Comparison of ENCODE assay signal across 10 cellular contexts in genomic region chr2:47031909-47032668, GRCh38.
A peak's percentile ranks its signal among the peaks of the same experiment; 100 is the strongest.
DNase-seq lines count a peak whose midpoint lies in the region; ATAC-seq, FAIRE-seq and TF ChIP-seq lines count a peak whose summit lies in the region.
"Had no signal": no experiment of that assay in that cellular context is flagged by ENCODE, and none has a peak within 500 bp of the region (broad histone marks: within the 10 kb centered on the region; RNA-seq: fewer than 3 reads in every experiment).

No MANE protein-coding gene starts in this region.

- TF ChIP-seq CTCF in astrocyte (IDR thresholded peaks at IDR 0.05; ENCODE audit: insufficient read depth, low read depth, low read length) = no peak
- no peak for TF ChIP-seq CTCF in liver (IDR thresholded peaks at IDR 0.05; ENCODE audit: low read depth, low read length, missing input control)
- TF ChIP-seq CTCF in suprapubic skin (IDR thresholded peaks at IDR 0.05) = no peak

- H3K9me3 ChIP-seq in astrocyte (ENCODE audit: insufficient read depth, low read depth, low read length) (no peaks in the 10 kb centered on the region), liver (ENCODE audit: control insufficient read depth in 4 of 4, low read length in 3 of 4) (no peaks in the 10 kb centered on the region), suprapubic skin (no peaks in the 10 kb centered on the region)

- peak overlapping the region; percentile 58 for H3K27ac Mint-ChIP-seq in astrocyte (ENCODE audit: unreplicated experiment)
- H3K27ac Mint-ChIP-seq: activated naive CD8-positive, alpha-beta T cell treated with anti-CD3 and anti-CD28 coated beads for 36 hours had no signal

- no peak for TF ChIP-seq EP300 in suprapubic skin (IDR thresholded peaks at IDR 0.05)

- H3K36me3 ChIP-seq in astrocyte (ENCODE audit: insufficient read depth, low read length) = peaks cover under 1% of the 10 kb centered on the region
- H3K36me3 ChIP-seq in liver (ENCODE audit: control insufficient read depth in 4 of 4, insufficient read depth in 3 of 4, low read depth in 1 of 4, low read length in 3 of 4) = peaks cover 0 to 4% (median 1%) of the 10 kb centered on the region in 4 donors
- H3K36me3 ChIP-seq in suprapubic skin = peaks cover 39% of the 10 kb centered on the region

- TF ChIP-seq RAD21 in liver (IDR thresholded peaks at IDR 0.05) = no peak

- H3K9me3 Mint-ChIP-seq in astrocyte (ENCODE audit: unreplicated experiment) = no peaks in the 10 kb centered on the region
- H3K9me3 Mint-ChIP-seq: activated naive CD8-positive, alpha-beta T cell treated with anti-CD3 and anti-CD28 coated beads for 36 hours had no signal

- H3K4me3 ChIP-seq in astrocyte (ENCODE audit: insufficient read depth, low read depth, low read length) = no peak overlapping the region
- no peak overlapping the region for H3K4me3 ChIP-seq in liver (ENCODE audit: low read depth in 1 of 3, low read length in 3 of 3)
- H3K4me3 ChIP-seq in suprapubic skin = no peak overlapping the region

- peak overlapping the region; percentile 5 for H3K9ac ChIP-seq in astrocyte (ENCODE audit: low read length)
- no peak overlapping the region for H3K9ac ChIP-seq in liver (ENCODE audit: low read depth in 1 of 2, low read length in 2 of 2)

- H3K27ac ChIP-seq in astrocyte (ENCODE audit: low read depth, low read length) (no peak overlapping the region), liver (ENCODE audit: low read depth in 1 of 2, low read length in 2 of 2) (peak overlapping the region; percentile 4 to 54), suprapubic skin (peak overlapping the region; percentile 13)

- no peak for TF ChIP-seq POLR2A in suprapubic skin (IDR thresholded peaks at IDR 0.05)
- TF ChIP-seq POLR2A in GM12891 (IDR thresholded peaks at IDR 0.05; ENCODE audit: low read depth, low read length) = no peak

- no peaks in the 10 kb centered on the region for H4K20me1 ChIP-seq in astrocyte (ENCODE audit: insufficient read depth, low read length)

- DNase-seq in HPDE6-E6E7 (ENCODE audit: extremely low spot score) (peak; percentile 63), astrocyte (ENCODE audit: low read depth) (no peak), suprapubic skin (ENCODE audit: low spot score in 2 of 2) (peak in 1 of 2 donors; percentile 55), GM12891 (ENCODE audit: insufficient read length, low spot score) (no peak), NCI-H69 (lab: John Stamatoyannopoulos, UW) (no peak)
- DNase-seq: activated CD4-positive, alpha-beta T cell treated with anti-CD3 and anti-CD28 coated beads for 4 hours; activated naive CD8-positive, alpha-beta T cell treated with anti-CD3 and anti-CD28 coated beads for 36 hours; NCI-H2171 had no signal

- no peak overlapping the region for H3K4me2 ChIP-seq in astrocyte (ENCODE audit: low read length)

- no peak overlapping the region for H2AFZ ChIP-seq in astrocyte (ENCODE audit: low read depth, low read length)

- ATAC-seq in HG02571 (IDR thresholded peaks at IDR 0.05; ENCODE audit: unreplicated experiment) = no peak

- H3K36me3 Mint-ChIP-seq in astrocyte (ENCODE audit: low read depth, unreplicated experiment) = peaks cover 20% of the 10 kb centered on the region

- H3K4me3 Mint-ChIP-seq in astrocyte (ENCODE audit: unreplicated experiment) = no peak overlapping the region
- H3K4me3 Mint-ChIP-seq: activated naive CD8-positive, alpha-beta T cell treated with anti-CD3 and anti-CD28 coated beads for 36 hours had no signal

- H3K79me2 ChIP-seq in astrocyte (ENCODE audit: insufficient read depth, low read length) = no peaks in the 10 kb centered on the region

- no peaks in the 10 kb centered on the region for H3K27me3 Mint-ChIP-seq in astrocyte (ENCODE audit: low read depth, unreplicated experiment)
- H3K27me3 Mint-ChIP-seq: activated naive CD8-positive, alpha-beta T cell treated with anti-CD3 and anti-CD28 coated beads for 36 hours had no signal

- peaks cover 48% of the 10 kb centered on the region for H3K4me1 Mint-ChIP-seq in astrocyte (ENCODE audit: low read depth, unreplicated experiment)

- H3K4me1 ChIP-seq in astrocyte (ENCODE audit: insufficient read depth, low read length) = peaks cover 46% of the 10 kb centered on the region
- peaks cover 25 to 45% (median 37%) of the 10 kb centered on the region in 4 donors for H3K4me1 ChIP-seq in liver (ENCODE audit: control insufficient read depth in 4 of 4, insufficient read depth in 4 of 4, low read length in 3 of 4)
- peaks cover 57% of the 10 kb centered on the region for H3K4me1 ChIP-seq in suprapubic skin

- H3K27me3 ChIP-seq in astrocyte (ENCODE audit: insufficient read depth, low read length) (no peaks in the 10 kb centered on the region), liver (ENCODE audit: control insufficient read depth in 4 of 4, insufficient read depth in 4 of 4, low read length in 3 of 4) (no peaks in the 10 kb centered on the region), suprapubic skin (no peaks in the 10 kb centered on the region)

- 87% methylated on average over 12 of the region's 12 CpGs for WGBS in liver
- WGBS in suprapubic skin = 66% methylated on average over 10 of the region's 12 CpGs

- FAIRE-seq in astrocyte (lab: Jason Lieb, UNC) = no peak
- no peak for FAIRE-seq in GM12891 (lab: Jason Lieb, UNC)

TF ChIP-seq in liver, 16 proteins besides CTCF, POLR2A, EP300 and RAD21:
- TF ChIP-seq TAF1 (conservative IDR thresholded peaks at IDR 0.05) (no peak), FOXA1 (IDR thresholded peaks at IDR 0.05) (no peak), SP1 (IDR thresholded peaks at IDR 0.05) (no peak), GABPA (IDR thresholded peaks at IDR 0.05 in 1 of 2, conservative IDR thresholded peaks at IDR 0.05 in 1 of 2) (no peak)
TF ChIP-seq in liver: peak in this region for 0.

TF ChIP-seq in GM12891, 5 proteins besides CTCF, POLR2A, EP300 and RAD21:
- TF ChIP-seq SPI1 (IDR thresholded peaks at IDR 0.05; ENCODE audit: low read depth, low read length) = no peak
- no peak for TF ChIP-seq PAX5 (IDR thresholded peaks at IDR 0.05; ENCODE audit: insufficient read depth, low read length, severe bottlenecking)
- no peak for TF ChIP-seq POU2F2 (IDR thresholded peaks at IDR 0.05; ENCODE audit: low read depth, low read length)
- no peak for TF ChIP-seq TAF1 (IDR thresholded peaks at IDR 0.05; ENCODE audit: low read depth, low read length)
- TF ChIP-seq POLR2AphosphoS5 (IDR thresholded peaks at IDR 0.05; ENCODE audit: low read depth, low read length) = no peak
